In genomic region chr9:94921656-94922055, GRCh38 we compare ENCODE assay signal across 9 cellular contexts.
DNase-seq lines count a peak whose midpoint lies in the region; ATAC-seq, FAIRE-seq and TF ChIP-seq lines count a peak whose summit lies in the region.
"Had no signal": no experiment of that assay in that cellular context is flagged by ENCODE, and none has a peak within 500 bp of the region (broad histone marks: within the 10 kb centered on the region; RNA-seq: fewer than 3 reads in every experiment).

No MANE protein-coding gene starts in this region.

- ATAC-seq in foreskin keratinocyte, result no peak
- peak in 1 of 4 donors; percentile 4 for ATAC-seq in psoas muscle

- H3K9me3 ChIP-seq in SJCRH30 (replicated peaks), result no peaks in the 10 kb centered on the region
- no peaks in the 10 kb centered on the region for H3K9me3 ChIP-seq in psoas muscle

- intact Hi-C loops in psoas muscle (cut with DNase I), result no loop called here

- H3K4me3 ChIP-seq in AG10803 (ENCODE audit: low read length) (peak overlapping the region; percentile 27), SJCRH30 (no peak overlapping the region; the same call in 1 of the 2 replicates), psoas muscle (peak overlapping the region; percentile 10)

- H3K4me1 ChIP-seq in SJCRH30 (peaks cover 44% of the 10 kb centered on the region), foreskin keratinocyte (peaks cover 40% of the 10 kb centered on the region), psoas muscle (peaks cover 28% of the 10 kb centered on the region)

- peak overlapping the region; percentile 89 for H3K27ac ChIP-seq in SJCRH30
- H3K27ac ChIP-seq in foreskin keratinocyte, result peak overlapping the region; percentile 86
- peak overlapping the region; percentile 65 for H3K27ac ChIP-seq in psoas muscle

- DNase-seq in AG10803 (ENCODE audit: low read depth) (no peak), SJCRH30 (no peak), foreskin keratinocyte (no peak), psoas muscle (no peak), HUDEP-2 (lab: John Stamatoyannopoulos, UW; ENCODE audit: unreplicated experiment in 76 of 76) (no peak), dermis blood vessel endothelial cell (no peak), T-helper 1 cell (no peak), H54 (ENCODE audit: insufficient read length, low spot score) (no peak)
- DNase-seq: NCI-H748 treated with DMSO at 0.1 percent for 48 hours had no signal

- no peaks in the 10 kb centered on the region for H3K36me3 ChIP-seq in SJCRH30
- no peaks in the 10 kb centered on the region for H3K36me3 ChIP-seq in psoas muscle (ENCODE audit: insufficient read depth in 1 of 2, low read depth in 1 of 2)

- 49 to 62% (median 56%) methylated on average over 11 of the region's 11 CpGs for WGBS in psoas muscle, 3 donors

- TF ChIP-seq CTCF in AG10803 (conservative IDR thresholded peaks at IDR 0.05; ENCODE audit: low read length), result no peak
- no peak for TF ChIP-seq CTCF in foreskin keratinocyte (conservative IDR thresholded peaks at IDR 0.05)
- TF ChIP-seq CTCF in psoas muscle (IDR thresholded peaks at IDR 0.05), result no peak

- FAIRE-seq in H54 (lab: Jason Lieb, UNC), result no peak

- no peaks in the 10 kb centered on the region for H3K27me3 ChIP-seq in SJCRH30
- H3K27me3 ChIP-seq in foreskin keratinocyte, result no peaks in the 10 kb centered on the region
- H3K27me3 ChIP-seq in psoas muscle (ENCODE audit: insufficient read depth in 3 of 3, low read length in 2 of 3), result no peaks in the 10 kb centered on the region

- no peak for TF ChIP-seq POLR2A in H54 (IDR thresholded peaks at IDR 0.05; ENCODE audit: low read depth, low read length)
